In the genomic region with DNA sequence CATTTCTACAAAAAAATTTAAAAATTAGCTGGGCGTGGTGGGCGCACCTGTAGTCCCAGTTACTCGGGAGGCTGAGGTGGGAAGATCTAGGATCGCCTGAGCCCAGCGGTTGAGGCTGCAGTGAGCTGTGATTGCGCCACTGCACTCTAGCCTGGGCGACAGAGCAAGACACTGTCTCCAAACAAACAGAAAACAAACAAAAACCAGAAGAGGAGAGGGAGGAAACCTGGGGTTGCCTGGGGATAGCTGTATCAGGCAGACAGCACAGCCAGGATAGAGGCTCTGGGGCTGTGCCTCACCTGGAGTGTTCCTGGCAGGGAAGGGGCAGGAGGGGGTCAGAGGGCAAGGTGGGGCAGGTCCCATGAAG, we compare ENCODE assay signal across 1 cellular context.
TF ChIP-seq lines count a peak whose summit lies in the region.

No MANE protein-coding gene starts in this region.

TF ChIP-seq in HepG2, 621 proteins besides CTCF, POLR2A, EP300 and RAD21 (continued from another document and continues in another):
- TF ChIP-seq DMTF1 (CRISPR knock-in tag; IDR thresholded peaks at IDR 0.05) (no peak), AKAP8 (CRISPR knock-in tag; IDR thresholded peaks at IDR 0.05) (no peak), PRPF4 (IDR thresholded peaks at IDR 0.05; ENCODE audit: low read depth, low read length, poor library complexity, severe bottlenecking) (no peak), TP53 (CRISPR knock-in tag; conservative IDR thresholded peaks at IDR 0.05) (no peak), NFKB2 (CRISPR knock-in tag; IDR thresholded peaks at IDR 0.05; ENCODE audit: borderline replicate concordance) (0 out of 2 replicates have a peak, but pooled peaks have one; percentile 2), ZNF747 (CRISPR knock-in tag; IDR thresholded peaks at IDR 0.05; ENCODE audit: borderline replicate concordance) (no peak), PLSCR1 (CRISPR knock-in tag; IDR thresholded peaks at IDR 0.05; ENCODE audit: borderline replicate concordance) (no peak), ZNF609 (CRISPR knock-in tag; IDR thresholded peaks at IDR 0.05; ENCODE audit: borderline replicate concordance) (no peak), ZNF777 (CRISPR knock-in tag; IDR thresholded peaks at IDR 0.05) (no peak), FOXA3 (CRISPR knock-in tag; IDR thresholded peaks at IDR 0.05) (peak; percentile 73), ZNF431 (CRISPR knock-in tag; IDR thresholded peaks at IDR 0.05; ENCODE audit: borderline replicate concordance, low read depth) (no peak), TGIF2 (CRISPR knock-in tag; IDR thresholded peaks at IDR 0.05) (no peak), FOXK1 (CRISPR knock-in tag; IDR thresholded peaks at IDR 0.05; ENCODE audit: borderline replicate concordance, low read depth) (peak; percentile 60; the same call in 1 of the 2 replicates), BCL3 (CRISPR knock-in tag; IDR thresholded peaks at IDR 0.05) (no peak), ARNTL (CRISPR knock-in tag; IDR thresholded peaks at IDR 0.05) (no peak), PBX2 (CRISPR knock-in tag; IDR thresholded peaks at IDR 0.05) (no peak), ZNF160 (CRISPR knock-in tag; IDR thresholded peaks at IDR 0.05) (no peak; the same call in 1 of the 2 replicates), TEAD3 (CRISPR knock-in tag; optimal IDR thresholded peaks at IDR 0.05; ENCODE audit: borderline replicate concordance) (no peak), PCBP1 (IDR thresholded peaks at IDR 0.05; ENCODE audit: borderline replicate concordance, low read depth, low read length) (no peak), YY1 (IDR thresholded peaks at IDR 0.05; ENCODE audit: insufficient read depth, insufficient replicate concordance, low read depth, low read length) (no peak), ZNF614 (CRISPR knock-in tag; IDR thresholded peaks at IDR 0.05; ENCODE audit: borderline replicate concordance) (peak; percentile 71; the same call in 1 of the 2 replicates), ZBTB25 (CRISPR knock-in tag; IDR thresholded peaks at IDR 0.05) (peak; percentile 56; the same call in 1 of the 2 replicates), SP140L (CRISPR knock-in tag; IDR thresholded peaks at IDR 0.05; ENCODE audit: borderline replicate concordance) (no peak), ZNF17 (CRISPR knock-in tag; IDR thresholded peaks at IDR 0.05) (no peak), CCDC6 (CRISPR knock-in tag; IDR thresholded peaks at IDR 0.05) (0 out of 2 replicates have a peak, but pooled peaks have one; percentile 68), SOX13 (IDR thresholded peaks at IDR 0.05) (no peak), SOX13 (CRISPR knock-in tag; conservative IDR thresholded peaks at IDR 0.05 in 1 of 2, IDR thresholded peaks at IDR 0.05 in 1 of 2) (peak in 1 of 2 experiments; percentile 60; a peak in 3 of 4 replicates)
- TF ChIP-seq, protein P1, sequence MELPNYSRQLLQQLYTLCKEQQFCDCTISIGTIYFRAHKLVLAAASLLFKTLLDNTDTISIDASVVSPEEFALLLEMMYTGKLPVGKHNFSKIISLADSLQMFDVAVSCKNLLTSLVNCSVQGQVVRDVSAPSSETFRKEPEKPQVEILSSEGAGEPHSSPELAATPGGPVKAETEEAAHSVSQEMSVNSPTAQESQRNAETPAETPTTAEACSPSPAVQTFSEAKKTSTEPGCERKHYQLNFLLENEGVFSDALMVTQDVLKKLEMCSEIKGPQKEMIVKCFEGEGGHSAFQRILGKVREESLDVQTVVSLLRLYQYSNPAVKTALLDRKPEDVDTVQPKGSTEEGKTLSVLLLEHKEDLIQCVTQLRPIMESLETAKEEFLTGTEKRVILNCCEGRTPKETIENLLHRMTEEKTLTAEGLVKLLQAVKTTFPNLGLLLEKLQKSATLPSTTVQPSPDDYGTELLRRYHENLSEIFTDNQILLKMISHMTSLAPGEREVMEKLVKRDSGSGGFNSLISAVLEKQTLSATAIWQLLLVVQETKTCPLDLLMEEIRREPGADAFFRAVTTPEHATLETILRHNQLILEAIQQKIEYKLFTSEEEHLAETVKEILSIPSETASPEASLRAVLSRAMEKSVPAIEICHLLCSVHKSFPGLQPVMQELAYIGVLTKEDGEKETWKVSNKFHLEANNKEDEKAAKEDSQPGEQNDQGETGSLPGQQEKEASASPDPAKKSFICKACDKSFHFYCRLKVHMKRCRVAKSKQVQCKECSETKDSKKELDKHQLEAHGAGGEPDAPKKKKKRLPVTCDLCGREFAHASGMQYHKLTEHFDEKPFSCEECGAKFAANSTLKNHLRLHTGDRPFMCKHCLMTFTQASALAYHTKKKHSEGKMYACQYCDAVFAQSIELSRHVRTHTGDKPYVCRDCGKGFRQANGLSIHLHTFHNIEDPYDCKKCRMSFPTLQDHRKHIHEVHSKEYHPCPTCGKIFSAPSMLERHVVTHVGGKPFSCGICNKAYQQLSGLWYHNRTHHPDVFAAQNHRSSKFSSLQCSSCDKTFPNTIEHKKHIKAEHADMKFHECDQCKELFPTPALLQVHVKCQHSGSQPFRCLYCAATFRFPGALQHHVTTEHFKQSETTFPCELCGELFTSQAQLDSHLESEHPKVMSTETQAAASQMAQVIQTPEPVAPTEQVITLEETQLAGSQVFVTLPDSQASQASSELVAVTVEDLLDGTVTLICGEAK (IDR thresholded peaks at IDR 0.05): no peak
- TF ChIP-seq, protein P1 (CRISPR knock-in tag; IDR thresholded peaks at IDR 0.05): peak; percentile 56
